Comparison of ENCODE assay signal across 8 cellular contexts in genomic region chr5:43396762-43397304, GRCh38. TPM values are rescaled to one million over a fixed set of nuclear protein-coding genes. Genes with fewer than 3 reads are reported as not detected.
DNase-seq lines count a peak whose midpoint lies in the region; ATAC-seq and TF ChIP-seq lines count a peak whose summit lies in the region.

No MANE protein-coding gene starts in this region.

- TF ChIP-seq POLR2A in GM15510 (IDR thresholded peaks at IDR 0.05; ENCODE audit: borderline replicate concordance, extremely low read depth, insufficient read length) (peak; percentile 57), Peyer's patch (IDR thresholded peaks at IDR 0.05) (no peak)

- peak; percentile 56 to 78 (median 73) for DNase-seq in Peyer's patch
- DNase-seq in activated gamma-delta T cell treated with Interleukin-2 at 50 U/mL for 16 hours, result peak; percentile 59
- peak; percentile 65 for DNase-seq in left ventricle myocardium superior
- DNase-seq in stimulated activated CD4-positive, alpha-beta T cell treated with anti-CD3 and anti-CD28 coated beads, Interleukin-12 subunit alpha, Interleukin-12 subunit beta, amount 100 ng/mL, for 4 hours, result peak; percentile 51
- DNase-seq in middle frontal gyrus (ENCODE audit: extremely low spot score, low spot score), result no peak
- no peak for DNase-seq in NCI-H2196 treated with DMSO at 0.1 percent for 48 hours (lab: John Stamatoyannopoulos, UW; ENCODE audit: unreplicated experiment)

- peak overlapping the region; percentile 41 to 57 (median 53) for H3K4me3 ChIP-seq in Peyer's patch

- H3K27ac ChIP-seq in Peyer's patch, result peak overlapping the region in 3 of 4 donors; percentile 4 to 74 (median 59)

- peak; percentile 95 for ATAC-seq in HG02763 (IDR thresholded peaks at IDR 0.05; ENCODE audit: unreplicated experiment)
- ATAC-seq in left ventricle myocardium superior, result peak; percentile 84

- TF ChIP-seq CTCF in Peyer's patch (IDR thresholded peaks at IDR 0.05), result no peak

- H3K36me3 ChIP-seq in Peyer's patch, result no peaks in the 10 kb centered on the region

- intact Hi-C loops in left ventricle myocardium superior (cut with micrococcal nuclease), result no loop called here

- H3K9me3 ChIP-seq in Peyer's patch, result no peaks in the 10 kb centered on the region

- H3K27me3 ChIP-seq in Peyer's patch, result no peaks in the 10 kb centered on the region

- no peaks in the 10 kb centered on the region for H3K4me1 ChIP-seq in Peyer's patch

RNA-seq across cellular contexts. Expression of gene CCL28, which starts 15.4 kb away (rescaled TPM):
- total RNA-seq in Peyer's patch (10 to 100 TPM in 3 of 4 donors, 1 to 10 TPM in 1; 5.5 to 22.3 (median 13.0) TPM), left ventricle myocardium superior (0.55 TPM)

Comparison
In these comparisons a context has a peak if more than half of its experiments do, and no peak if none do; other contexts are left out.
1. DNase-seq: peak in Peyer's patch (3 of 3), activated gamma-delta T cell treated with Interleukin-2 at 50 U/mL for 16 hours (single experiment), left ventricle myocardium superior (single experiment) and stimulated activated CD4-positive, alpha-beta T cell treated with anti-CD3 and anti-CD28 coated beads, Interleukin-12 subunit alpha, Interleukin-12 subunit beta, amount 100 ng/mL, for 4 hours (single experiment); none in middle frontal gyrus (single experiment) and NCI-H2196 treated with DMSO at 0.1 percent for 48 hours (single experiment).